In genomic region chr16:67841816-67842508, GRCh38 we compare ENCODE assay signal across 1 cellular context.
TF ChIP-seq lines count a peak whose summit lies in the region.

TSS of gene THAP11 (plus strand) at chr16:67842320. CDS start at chr16:67842555, 235 bp downstream.

TF ChIP-seq in HepG2, 621 proteins besides CTCF, POLR2A, EP300 and RAD21 (continued from another document and continues in another):
- TF ChIP-seq ZBTB2 (CRISPR knock-in tag; IDR thresholded peaks at IDR 0.05; ENCODE audit: low read depth) (no peak; the same call in 1 of the 2 replicates), ZNF362 (CRISPR knock-in tag; IDR thresholded peaks at IDR 0.05; ENCODE audit: borderline replicate concordance) (no peak), NFIC (IDR thresholded peaks at IDR 0.05; ENCODE audit: low read length) (no peak), MNT (IDR thresholded peaks at IDR 0.05) (peak; percentile 38; the same call in 1 of the 2 replicates), ZNF24 (IDR thresholded peaks at IDR 0.05) (no peak), HNF1B (CRISPR knock-in tag; IDR thresholded peaks at IDR 0.05) (peak; percentile 94; the same call in 1 of the 2 replicates), ONECUT2 (CRISPR knock-in tag; IDR thresholded peaks at IDR 0.05) (0 out of 2 replicates have a peak, but pooled peaks have one; percentile 11), HBP1 (CRISPR knock-in tag; IDR thresholded peaks at IDR 0.05; ENCODE audit: low read depth) (0 out of 2 replicates have a peak, but pooled peaks have one; percentile 83), MIER2 (CRISPR knock-in tag; IDR thresholded peaks at IDR 0.05) (peak; percentile 56; the same call in 1 of the 2 replicates), TRAFD1 (CRISPR knock-in tag; IDR thresholded peaks at IDR 0.05; ENCODE audit: borderline replicate concordance) (no peak; the same call in 1 of the 2 replicates), PRDM15 (CRISPR knock-in tag; IDR thresholded peaks at IDR 0.05) (0 out of 2 replicates have a peak, but pooled peaks have one; percentile 58), CBX1 (IDR thresholded peaks at IDR 0.05; ENCODE audit: low read depth) (peak; percentile 19), NFKB2 (CRISPR knock-in tag; IDR thresholded peaks at IDR 0.05; ENCODE audit: borderline replicate concordance) (peak; percentile 55; the same call in 1 of the 2 replicates), DR1 (CRISPR knock-in tag; IDR thresholded peaks at IDR 0.05) (0 out of 2 replicates have a peak, but pooled peaks have one; percentile 20), SALL1 (CRISPR knock-in tag; IDR thresholded peaks at IDR 0.05) (peak; percentile 60), ZNF597 (CRISPR knock-in tag; IDR thresholded peaks at IDR 0.05) (no peak), FOXO4 (CRISPR knock-in tag; conservative IDR thresholded peaks at IDR 0.05) (no peak), XRCC5 (optimal IDR thresholded peaks at IDR 0.05; ENCODE audit: low read length) (peak; percentile 96), ZFYVE20 (CRISPR knock-in tag; IDR thresholded peaks at IDR 0.05; ENCODE audit: borderline replicate concordance, low read depth) (no peak; the same call in 1 of the 2 replicates), KDM6A (CRISPR knock-in tag; IDR thresholded peaks at IDR 0.05; ENCODE audit: low read depth) (no peak), ZSCAN21 (CRISPR knock-in tag; IDR thresholded peaks at IDR 0.05; ENCODE audit: borderline replicate concordance) (peak; percentile 77; the same call in 1 of the 2 replicates), ZMYM4 (CRISPR knock-in tag; IDR thresholded peaks at IDR 0.05) (peak; percentile 67), KAT2B (IDR thresholded peaks at IDR 0.05; ENCODE audit: borderline replicate concordance, low read depth, low read length) (no peak), ZBTB4 (CRISPR knock-in tag; IDR thresholded peaks at IDR 0.05; ENCODE audit: borderline replicate concordance) (no peak; the same call in 1 of the 2 replicates), ZNF556 (CRISPR knock-in tag; IDR thresholded peaks at IDR 0.05; ENCODE audit: borderline replicate concordance) (peak; percentile 44; the same call in 1 of the 2 replicates), GATA4 (IDR thresholded peaks at IDR 0.05; ENCODE audit: borderline replicate concordance, low read depth) (0 out of 2 replicates have a peak, but pooled peaks have one; percentile 21), GATAD1 (CRISPR knock-in tag; IDR thresholded peaks at IDR 0.05) (peak; percentile 85), ZNF607 (CRISPR knock-in tag; IDR thresholded peaks at IDR 0.05; ENCODE audit: borderline replicate concordance) (0 out of 2 replicates have a peak, but pooled peaks have one; percentile 17), RXRA (CRISPR knock-in tag; IDR thresholded peaks at IDR 0.05) (peak; percentile 62), ATF2 (CRISPR knock-in tag; IDR thresholded peaks at IDR 0.05) (peak; percentile 70; the same call in 1 of the 2 replicates), ELF4 (CRISPR knock-in tag; IDR thresholded peaks at IDR 0.05; ENCODE audit: borderline replicate concordance) (peak; percentile 82; the same call in 1 of the 2 replicates), LCORL (IDR thresholded peaks at IDR 0.05) (no peak), LCORL (CRISPR knock-in tag; IDR thresholded peaks at IDR 0.05) (peak; percentile 70), NR2C2 (CRISPR knock-in tag; IDR thresholded peaks at IDR 0.05; ENCODE audit: borderline replicate concordance) (peak; percentile 73), ZNF772 (CRISPR knock-in tag; IDR thresholded peaks at IDR 0.05) (peak; percentile 79; the same call in 1 of the 2 replicates), PHF5A (CRISPR knock-in tag; IDR thresholded peaks at IDR 0.05; ENCODE audit: low read depth, unreplicated experiment) (no peak)
